Comparison of ENCODE assay signal across 8 cellular contexts in the genomic region with DNA sequence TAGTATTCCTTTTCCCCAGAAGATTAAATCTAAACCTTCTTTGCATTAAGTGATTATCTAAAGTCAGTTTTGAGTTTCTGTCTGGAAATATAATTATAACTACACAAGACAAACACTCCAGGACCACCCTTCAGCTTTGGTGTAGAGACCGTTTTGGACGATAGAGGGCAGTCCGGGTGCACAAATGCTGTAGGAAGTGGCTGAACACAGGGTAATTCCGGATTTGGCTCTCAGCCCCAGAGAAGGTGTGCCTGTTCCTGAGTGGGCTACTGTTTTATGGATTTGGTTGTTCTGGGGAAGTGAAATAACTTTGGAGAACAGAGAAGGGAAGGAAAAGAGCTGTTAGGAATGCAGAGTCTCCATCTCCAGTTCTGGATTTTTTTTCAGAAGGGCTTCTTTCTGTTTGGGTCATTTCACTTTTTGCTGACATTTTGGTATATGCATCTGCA. TPM values are rescaled to one million over a fixed set of nuclear protein-coding genes. Genes with fewer than 3 reads are reported as not detected.
DNase-seq lines count a peak whose midpoint lies in the region; ATAC-seq and TF ChIP-seq lines count a peak whose summit lies in the region.

No MANE protein-coding gene starts in this region.

- H3K36me3 ChIP-seq in mucosa of descending colon (ENCODE audit: low read depth) = peaks cover 7% of the 10 kb centered on the region

- no peaks in the 10 kb centered on the region for H3K4me1 ChIP-seq in mucosa of descending colon (ENCODE audit: low read depth)

- intact Hi-C loops in mucosa of descending colon (cut with DNase I, micrococcal nuclease) = no loop called here

- DNase-seq in Ammon's horn (ENCODE audit: low spot score) (peak; percentile 66), NCI-H2196 (lab: John Stamatoyannopoulos, UW; ENCODE audit: unreplicated experiment) (peak; percentile 37), dermis blood vessel endothelial cell (peak; percentile 79), mucosa of descending colon (peak in 2 of 3 donors; percentile 39 to 76)
- peak; percentile 37 to 45 for DNase-seq in activated CD4-positive, alpha-beta T cell treated with anti-CD3 and anti-CD28 coated beads for 24 hours (ENCODE audit: low read depth in 2 of 2)
- DNase-seq in stimulated activated naive CD4-positive, alpha-beta T cell treated with Interleukin-2 at 50 U/mL for 16 hours (lab: John Stamatoyannopoulos, UW) = peak; percentile 34

- peak; percentile 29 for TF ChIP-seq CTCF in mucosa of descending colon (IDR thresholded peaks at IDR 0.05)

- H3K4me3 ChIP-seq in mucosa of descending colon = no peak overlapping the region

- H3K9me3 ChIP-seq in mucosa of descending colon = no peaks in the 10 kb centered on the region

- ATAC-seq in GM18868 (IDR thresholded peaks at IDR 0.05; ENCODE audit: unreplicated experiment) (peak; percentile 88), HG03064 (IDR thresholded peaks at IDR 0.05; ENCODE audit: low read depth, unreplicated experiment) (peak; percentile 91), mucosa of descending colon (peak; percentile 88)

RNA-seq across cellular contexts. Expression of gene EXT2, which starts 14.8 kb away (rescaled TPM):
- total RNA-seq in dermis blood vessel endothelial cell (149 and 158 TPM in 2 replicates), mucosa of descending colon (10 to 100 TPM; 53.3 to 59.7 (median 57.2) TPM)

RNA-seq across cellular contexts. Expression of gene ACCS, which starts 44.2 kb away (rescaled TPM):
- 8.2 and 9.0 TPM in 2 replicates for total RNA-seq in dermis blood vessel endothelial cell
- 10 to 100 TPM; 22.9 to 40.2 (median 30.8) TPM for total RNA-seq in mucosa of descending colon
